Comparison of ENCODE assay signal across 27 cellular contexts in the genomic region with DNA sequence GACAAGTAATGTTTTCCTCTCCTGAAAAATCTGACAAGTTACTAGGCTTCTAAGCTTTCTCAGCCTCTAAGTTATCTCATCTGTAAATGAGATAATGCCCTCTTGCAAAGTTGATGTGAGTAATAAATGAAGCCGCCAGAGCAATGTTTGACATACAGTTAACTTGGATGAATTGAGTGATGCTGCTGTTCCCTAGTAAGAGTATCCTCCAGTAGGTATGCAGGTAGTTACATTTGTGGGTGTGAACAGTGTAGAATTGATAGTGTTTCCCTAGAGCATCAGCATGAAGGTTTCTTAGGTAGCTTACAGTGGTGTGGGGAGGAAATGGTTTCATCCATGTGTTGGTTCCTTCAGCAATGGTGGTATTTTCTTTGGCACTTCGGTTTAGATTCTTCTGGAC. TPM values are rescaled to one million over a fixed set of nuclear protein-coding genes. Genes with fewer than 3 reads are reported as not detected.
DNase-seq lines count a peak whose midpoint lies in the region; ATAC-seq, FAIRE-seq and TF ChIP-seq lines count a peak whose summit lies in the region.
"Had no signal": no experiment of that assay in that cellular context is flagged by ENCODE, and none has a peak within 500 bp of the region (broad histone marks: within the 10 kb centered on the region; RNA-seq: fewer than 3 reads in every experiment).

No MANE protein-coding gene starts in this region.

- H4K20me1 ChIP-seq in keratinocyte (ENCODE audit: control insufficient read depth, extremely low read depth, insufficient read depth, low read length) = no peaks in the 10 kb centered on the region

- no peaks in the 10 kb centered on the region for H3K9me1 ChIP-seq in keratinocyte (ENCODE audit: control insufficient read depth, extremely low read depth, insufficient read depth, low read length)

- no peaks in the 10 kb centered on the region for H3K36me3 Mint-ChIP-seq in CD4-positive, CD25-positive, alpha-beta regulatory T cell
- peaks cover 5% of the 10 kb centered on the region; the same call in 1 of the 2 replicates for H3K36me3 Mint-ChIP-seq in HFFc6 (ENCODE audit: low read depth)
- H3K36me3 Mint-ChIP-seq: stimulated activated effector memory CD8-positive, alpha-beta T cell treated with anti-CD3 and anti-CD28 coated beads, Interleukin-12 subunit alpha, Interleukin-12 subunit beta, amount 100 ng/mL, for 72 hours had no signal

- no peak for ATAC-seq in CD4-positive, CD25-positive, alpha-beta regulatory T cell (ENCODE audit: low read depth in 2 of 2)
- ATAC-seq in GM18873 (IDR thresholded peaks at IDR 0.05; ENCODE audit: low FRiP score, unreplicated experiment) = no peak
- ATAC-seq: heart right ventricle; left ventricle myocardium superior; psoas muscle; stimulated activated effector memory CD8-positive, alpha-beta T cell treated with anti-CD3 and anti-CD28 coated beads, Interleukin-12 subunit alpha, Interleukin-12 subunit beta, amount 100 ng/mL, for 72 hours had no signal

- no peaks in the 10 kb centered on the region for H3K9me3 ChIP-seq in CD4-positive, CD25-positive, alpha-beta regulatory T cell (ENCODE audit: control insufficient read depth in 2 of 2, low read length in 2 of 2)
- no peaks in the 10 kb centered on the region for H3K9me3 ChIP-seq in keratinocyte (ENCODE audit: control insufficient read depth, low read depth, low read length)
- no peaks in the 10 kb centered on the region for H3K9me3 ChIP-seq in colonic mucosa
- H3K9me3 ChIP-seq: BLaER1, heart right ventricle, psoas muscle, suprapubic skin, vagina had no signal

- dilution Hi-C loops in keratinocyte (cut with MboI; ENCODE audit: extremely low pct_ligation_motif_present, low sequenced_read_pairs) = no loop called here

- intact Hi-C loops in colonic mucosa (cut with DNase I) = no loop called here

- no peaks in the 10 kb centered on the region for H3K36me3 ChIP-seq in CD4-positive, CD25-positive, alpha-beta regulatory T cell (ENCODE audit: control insufficient read depth, insufficient read depth, low read length)
- H3K36me3 ChIP-seq in keratinocyte (ENCODE audit: control insufficient read depth in 2 of 2, extremely low read depth in 1 of 2, insufficient read depth in 2 of 2, low read length in 2 of 2) (no peaks in the 10 kb centered on the region), colonic mucosa (no peaks in the 10 kb centered on the region)
- H3K36me3 ChIP-seq: BLaER1, cardiac muscle cell, heart right ventricle, suprapubic skin, vagina had no signal

- H3K9me3 Mint-ChIP-seq in CD4-positive, CD25-positive, alpha-beta regulatory T cell = no peaks in the 10 kb centered on the region
- H3K9me3 Mint-ChIP-seq in HFFc6 = no peaks in the 10 kb centered on the region
- H3K9me3 Mint-ChIP-seq: activated CD4-positive, alpha-beta T cell treated with anti-CD3 and anti-CD28 coated beads, Interleukin-2, amount 10 ng/mL, durations not matched to agents 24 days and 14 days; dendritic cell treated with granulocyte-macrophage colony-stimulating factor and Interleukin-4, amounts not matched to agents 40 ng/mL and 50 ng/mL, for 4 days; stimulated activated effector memory CD8-positive, alpha-beta T cell treated with anti-CD3 and anti-CD28 coated beads, Interleukin-12 subunit alpha, Interleukin-12 subunit beta, amount 100 ng/mL, for 72 hours; T-helper 1 cell treated with Interleukin-12 subunit alpha and Interleukin-12 subunit beta and Interleukin-4 antibody, amounts not matched to agents 30 μg/mL and 1 μg/mL, for 36 hours had no signal

- H3K9ac ChIP-seq in keratinocyte (ENCODE audit: control insufficient read depth, extremely low read depth, insufficient read depth, low read length) (no peak overlapping the region), colonic mucosa (ENCODE audit: low read depth in 2 of 2, low read length in 2 of 2) (no peak overlapping the region)
- H3K9ac ChIP-seq: BLaER1 had no signal

- H3K4me3 Mint-ChIP-seq in CD4-positive, CD25-positive, alpha-beta regulatory T cell = peak overlapping the region in 3 of 4 donors; percentile 17 to 92 (median 32)
- peak overlapping the region; percentile 58 for H3K4me3 Mint-ChIP-seq in HFFc6
- H3K4me3 Mint-ChIP-seq: dendritic cell treated with granulocyte-macrophage colony-stimulating factor and Interleukin-4, amounts not matched to agents 40 ng/mL and 50 ng/mL, for 4 days had no signal

- TF ChIP-seq CTCF in HFFc6 (IDR thresholded peaks at IDR 0.05) (no peak), keratinocyte (optimal IDR thresholded peaks at IDR 0.05 in 1 of 3, IDR thresholded peaks at IDR 0.05 in 1 of 3, conservative IDR thresholded peaks at IDR 0.05 in 1 of 3; ENCODE audit: extremely low read depth in 1 of 3, insufficient read depth in 2 of 3, low read length in 3 of 3) (no peak), colonic mucosa (IDR thresholded peaks at IDR 0.05) (no peak)

- peaks cover 34 to 75% (median 55%) of the 10 kb centered on the region in 4 donors for H3K4me1 Mint-ChIP-seq in CD4-positive, CD25-positive, alpha-beta regulatory T cell
- H3K4me1 Mint-ChIP-seq in HFFc6 (ENCODE audit: low read depth) = peaks cover 74% of the 10 kb centered on the region

- peak overlapping the region; percentile 7 for H3K4me2 ChIP-seq in keratinocyte (ENCODE audit: control insufficient read depth, extremely low read depth, insufficient read depth, low read depth, low read length)
- H3K4me2 ChIP-seq: PC-9 had no signal

- H3K4me1 ChIP-seq in CD4-positive, CD25-positive, alpha-beta regulatory T cell (ENCODE audit: control insufficient read depth, insufficient read depth, low read length, poor library complexity, severe bottlenecking) = peaks cover 30% of the 10 kb centered on the region
- H3K4me1 ChIP-seq in keratinocyte (ENCODE audit: control insufficient read depth, extremely low read depth, insufficient read depth, low read length) (peaks cover 14% of the 10 kb centered on the region), colonic mucosa (no peaks in the 10 kb centered on the region)

- H3K27ac Mint-ChIP-seq in CD4-positive, CD25-positive, alpha-beta regulatory T cell = no peak overlapping the region
- no peak overlapping the region for H3K27ac Mint-ChIP-seq in HFFc6
- H3K27ac Mint-ChIP-seq: activated CD4-positive, alpha-beta T cell treated with anti-CD3 and anti-CD28 coated beads, Interleukin-2, amount 10 ng/mL, durations not matched to agents 24 days and 14 days; dendritic cell treated with granulocyte-macrophage colony-stimulating factor and Interleukin-4, amounts not matched to agents 40 ng/mL and 50 ng/mL, for 4 days; T-helper 1 cell treated with Interleukin-12 subunit alpha and Interleukin-12 subunit beta and Interleukin-4 antibody, amounts not matched to agents 30 μg/mL and 1 μg/mL, for 36 hours had no signal

- peaks cover 84% of the 10 kb centered on the region for H3K79me2 ChIP-seq in keratinocyte (ENCODE audit: control insufficient read depth, insufficient read depth, low read length)

- no peak overlapping the region for H2AFZ ChIP-seq in keratinocyte (ENCODE audit: control insufficient read depth, low read length)
- H2AFZ ChIP-seq: PC-9 had no signal

- no peaks in the 10 kb centered on the region for H3K27me3 Mint-ChIP-seq in CD4-positive, CD25-positive, alpha-beta regulatory T cell
- peaks cover 4% of the 10 kb centered on the region for H3K27me3 Mint-ChIP-seq in HFFc6 (ENCODE audit: insufficient read depth)
- H3K27me3 Mint-ChIP-seq: activated CD4-positive, alpha-beta T cell treated with anti-CD3 and anti-CD28 coated beads, Interleukin-2, amount 10 ng/mL, durations not matched to agents 24 days and 14 days; dendritic cell treated with granulocyte-macrophage colony-stimulating factor and Interleukin-4, amounts not matched to agents 40 ng/mL and 50 ng/mL, for 4 days had no signal

- H3K27ac ChIP-seq in CD4-positive, CD25-positive, alpha-beta regulatory T cell (ENCODE audit: insufficient read depth, low read length, poor library complexity, severe bottlenecking) = no peak overlapping the region
- H3K27ac ChIP-seq in keratinocyte (ENCODE audit: control insufficient read depth, insufficient read depth, low read length) (no peak overlapping the region), colonic mucosa (no peak overlapping the region)
- H3K27ac ChIP-seq: BLaER1, cardiac muscle cell, heart right ventricle, PC-9, psoas muscle, suprapubic skin, vagina had no signal

- no peak for DNase-seq in CD4-positive, CD25-positive, alpha-beta regulatory T cell
- DNase-seq in HFFc6 (no peak), amniotic epithelial cell (ENCODE audit: low read depth) (peak; percentile 31), keratinocyte (ENCODE audit: low read depth, low spot score) (no peak), colonic mucosa (no peak), SW 1271 (lab: John Stamatoyannopoulos, UW) (no peak), NCI-H146 treated with DMSO at 0.1 percent for 48 hours (lab: John Stamatoyannopoulos, UW; ENCODE audit: unreplicated experiment) (no peak)
- DNase-seq: activated CD4-positive, alpha-beta T cell treated with anti-CD3 and anti-CD28 coated beads, Interleukin-2, amount 10 ng/mL, durations not matched to agents 24 days and 14 days; activated CD8-positive, alpha-beta memory T cell treated with anti-CD3 and anti-CD28 coated beads, Interleukin-2, amount 50 U/mL, for 4 hours; DMS 273 treated with DMSO at 0.1 percent for 48 hours; heart right ventricle; Kasumi-1; left ventricle myocardium superior; NCI-H1930; NCI-H774; PC-9; psoas muscle; SHP77 treated with DMSO at 0.1 percent for 48 hours had no signal

- peak overlapping the region; percentile 35 for H3K4me3 ChIP-seq in CD4-positive, CD25-positive, alpha-beta regulatory T cell (ENCODE audit: low read depth, low read length)
- no peak overlapping the region for H3K4me3 ChIP-seq in keratinocyte (ENCODE audit: control insufficient read depth in 2 of 3, extremely low read depth in 1 of 3, insufficient read depth in 2 of 3, low read depth in 1 of 3, low read length in 3 of 3)
- no peak overlapping the region for H3K4me3 ChIP-seq in colonic mucosa
- H3K4me3 ChIP-seq: BLaER1, cardiac muscle cell, heart right ventricle, PC-9, psoas muscle, suprapubic skin, vagina had no signal

- FAIRE-seq in keratinocyte (lab: Jason Lieb, UNC) = no peak
- FAIRE-seq: endothelial cell of umbilical vein had no signal

- H3K27me3 ChIP-seq in CD4-positive, CD25-positive, alpha-beta regulatory T cell (ENCODE audit: control insufficient read depth, insufficient read depth, low read length) = no peaks in the 10 kb centered on the region
- H3K27me3 ChIP-seq in keratinocyte (ENCODE audit: control insufficient read depth, extremely low read depth, insufficient read depth, low read length) (no peaks in the 10 kb centered on the region), colonic mucosa (no peaks in the 10 kb centered on the region)
- H3K27me3 ChIP-seq: BLaER1, cardiac muscle cell, heart right ventricle, suprapubic skin, vagina had no signal

RNA-seq across cellular contexts. Expression of a gene that starts 3.4 kb away (rescaled TPM):
- 83.6 TPM for total RNA-seq in CD4-positive, CD25-positive, alpha-beta regulatory T cell
- 10 to 100 TPM; 10.5 to 20.3 (median 15.6) TPM for polyA plus RNA-seq in CD4-positive, CD25-positive, alpha-beta regulatory T cell
- 100 to 1,000 TPM; 101 to 124 (median 112) TPM for total RNA-seq in HFFc6 (2021; fragmentation: NEBNext Ultra II Directional; extraction: Animal tissue kit (Norgen Biotek cat#: 25700))
- polyA plus RNA-seq in keratinocyte = 91.3 to 141 TPM (median 112 TPM) in 3 replicates
- polyA plus RNA-seq in keratinocyte (2011; ENCODE audit: low read depth) = 221 TPM
- 52.1 and 106 TPM in 2 replicates for polyA plus RNA-seq in keratinocyte (2011; cell fraction: cytosol; rRNA removed)
- polyA plus RNA-seq in keratinocyte (2011; cell fraction: nucleus; rRNA removed) = 149 and 200 TPM in 2 replicates
- polyA plus RNA-seq in keratinocyte (2012; ENCODE audit: low replicate concordance) = 64.0 and 75.1 TPM in 2 replicates
- polyA minus RNA-seq in keratinocyte = 32.8 to 260 TPM (median 161 TPM) in 3 replicates
- 85.2 TPM for polyA minus RNA-seq in keratinocyte (2011; cell fraction: cytosol; rRNA and poly(A)+ RNA removed)
- polyA minus RNA-seq in keratinocyte (2011; cell fraction: nucleus; rRNA and poly(A)+ RNA removed) = 143 and 252 TPM in 2 replicates
- total RNA-seq in colonic mucosa = 10 to 100 TPM; 66.9 to 67.7 TPM
